Comparison of ENCODE assay signal across 24 cellular contexts in the genomic region with DNA sequence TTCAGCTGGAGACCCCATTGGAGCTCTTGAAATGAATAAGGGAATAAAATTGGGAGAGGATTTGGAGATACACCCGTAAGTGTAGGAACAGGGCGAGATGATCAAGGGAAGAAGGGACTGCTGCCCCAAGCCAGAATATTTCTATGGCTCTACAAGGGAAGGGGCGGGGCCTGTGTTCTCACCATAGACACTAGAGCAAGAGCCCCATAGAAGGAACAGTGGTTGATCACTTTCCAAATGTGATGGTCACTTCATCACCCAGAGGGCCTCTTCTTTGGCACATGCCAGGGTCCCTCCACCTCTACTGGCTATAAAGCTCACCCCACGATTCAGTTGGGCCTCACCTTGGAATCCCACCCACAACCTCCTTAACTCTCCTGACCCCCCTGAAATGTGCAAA. TPM values are rescaled to one million over a fixed set of nuclear protein-coding genes. Genes with fewer than 3 reads are reported as not detected.
DNase-seq lines count a peak whose midpoint lies in the region; ATAC-seq and TF ChIP-seq lines count a peak whose summit lies in the region.
"Had no signal": no experiment of that assay in that cellular context is flagged by ENCODE, and none has a peak within 500 bp of the region (broad histone marks: within the 10 kb centered on the region; RNA-seq: fewer than 3 reads in every experiment).

No MANE protein-coding gene starts in this region.

- H3K27ac ChIP-seq in angular gyrus (ENCODE audit: low read depth, low read length): peak overlapping the region; percentile 91
- H3K27ac ChIP-seq in prostate gland: peak overlapping the region; percentile 40 to 61
- H3K27ac ChIP-seq: adrenal gland, left lung, RWPE1, SK-N-MC had no signal

- H3K9ac ChIP-seq in ES-I3 (ENCODE audit: low read depth, low read length): peak overlapping the region; percentile 34; the same call in 1 of the 2 replicates
- H3K9ac ChIP-seq in iPS-15b (ENCODE audit: low read depth, low read length): peak overlapping the region; percentile 82

- no peak overlapping the region for H3K4me3 ChIP-seq in iPS-15b (ENCODE audit: low read depth, low read length)
- no peak overlapping the region for H3K4me3 ChIP-seq in prostate gland
- H3K4me3 ChIP-seq: adrenal gland, left lung, SK-N-MC had no signal

- 89% methylated on average over 4 of the region's 4 CpGs for WGBS in prostate gland

- DNase-seq in prostate gland (ENCODE audit: low spot score) (no peak), left cardiac atrium (no peak)
- DNase-seq in effector CD8-positive, alpha-beta T cell (lab: John Stamatoyannopoulos, UW): no peak
- DNase-seq: activated CD4-positive, alpha-beta T cell treated with anti-CD3 and anti-CD28 coated beads, Interleukin-2, amount 10 ng/mL, durations not matched to agents 24 days and 14 days; activated naive CD4-positive, alpha-beta T cell treated with Interleukin-2 at 50 U/mL for 16 hours; activated T-cell treated with anti-CD3 and anti-CD28 coated beads, Interleukin-2, amount 50 U/mL, for 48 hours; adrenal gland; CD8-positive, alpha-beta T cell; GDM1; GOT3; Kasumi-1; left lung; naive thymus-derived CD4-positive, alpha-beta T cell; NCI-H1694 treated with DMSO at 0.1 percent for 48 hours; NCI-H526 treated with DMSO at 0.1 percent for 48 hours; stimulated activated CD4-positive, alpha-beta T cell treated with anti-CD3 and anti-CD28 coated beads, Interleukin-1b, Interleukin-23, amount 100 ng/mL, for 48 hours had no signal

- H3K4me1 ChIP-seq in ES-I3 (ENCODE audit: insufficient read depth, low read length) (peaks cover 41% of the 10 kb centered on the region), iPS-15b (ENCODE audit: control insufficient read depth, insufficient read depth, low read length) (peaks cover 49% of the 10 kb centered on the region), prostate gland (replicated peaks) (no peaks in the 10 kb centered on the region)
- H3K4me1 ChIP-seq: adrenal gland, left lung had no signal

- intact Hi-C loops in prostate gland (cut with DNase I) (no loop called here), left cardiac atrium (cut with DNase I) (no loop called here)

- H3K27me3 ChIP-seq in iPS-15b (ENCODE audit: control insufficient read depth, insufficient read depth, low read length) (no peaks in the 10 kb centered on the region), prostate gland (replicated peaks; ENCODE audit: insufficient read depth) (no peaks in the 10 kb centered on the region)
- H3K27me3 ChIP-seq: adrenal gland, left lung had no signal

- no peak for ATAC-seq in HG02642 (IDR thresholded peaks at IDR 0.05; ENCODE audit: poor library complexity, unreplicated experiment)
- ATAC-seq in left cardiac atrium: no peak
- ATAC-seq in GM18868 (IDR thresholded peaks at IDR 0.05; ENCODE audit: unreplicated experiment): no peak
- ATAC-seq: CD8-positive, alpha-beta T cell; left lung; naive thymus-derived CD4-positive, alpha-beta T cell had no signal

- H3K9me3 ChIP-seq in ES-I3 (ENCODE audit: control insufficient read depth, insufficient read depth, low read length) (no peaks in the 10 kb centered on the region), iPS-15b (ENCODE audit: control insufficient read depth, insufficient read depth, low read length) (no peaks in the 10 kb centered on the region), prostate gland (no peaks in the 10 kb centered on the region)
- H3K9me3 ChIP-seq: adrenal gland, left lung had no signal

- TF ChIP-seq POLR2A in prostate gland (IDR thresholded peaks at IDR 0.05): no peak

- no peak for TF ChIP-seq CTCF in prostate gland (IDR thresholded peaks at IDR 0.05)

- H3K36me3 ChIP-seq in ES-I3 (ENCODE audit: insufficient read depth, low read length): no peaks in the 10 kb centered on the region; the same call in 1 of the 2 replicates
- peaks cover 6% of the 10 kb centered on the region for H3K36me3 ChIP-seq in iPS-15b (ENCODE audit: control insufficient read depth, insufficient read depth, low read length)
- no peaks in the 10 kb centered on the region for H3K36me3 ChIP-seq in prostate gland
- H3K36me3 ChIP-seq: adrenal gland had no signal

RNA-seq across cellular contexts. Expression of a gene that starts 25.0 kb away (rescaled TPM):
- total RNA-seq in prostate gland (100 to 1,000 TPM in 1 of 2 donors, 10 to 100 TPM in 1; 19.4 to 256 TPM), left cardiac atrium (10 to 100 TPM; 58.1 to 66.3 TPM)
- total RNA-seq: T-helper 2 cell treated with Interferon-gamma antibody and Interleukin-4, amounts not matched to agents 100 ng/mL and 5 ng/mL, for 36 hours had no signal
